ENCODE assay signal across 14 cellular contexts in genomic region chr11:86735462-86736302, GRCh38.
DNase-seq lines count a peak whose midpoint lies in the region; ATAC-seq lines count a peak whose summit lies in the region.
"Had no signal": no experiment of that assay in that cellular context is flagged by ENCODE, and none has a peak within 500 bp of the region (broad histone marks: within the 10 kb centered on the region; RNA-seq: fewer than 3 reads in every experiment).

No MANE protein-coding gene starts in this region.

- no peak overlapping the region for H3K27ac ChIP-seq in effector memory CD4-positive, alpha-beta T cell (ENCODE audit: insufficient read depth, low read length, poor library complexity, severe bottlenecking)
- H3K27ac ChIP-seq: breast epithelium, C4-2B, neutrophil had no signal

- ATAC-seq in HG03565 (IDR thresholded peaks at IDR 0.05; ENCODE audit: unreplicated experiment): no peak
- ATAC-seq: activated T-helper 17 cell treated with anti-CD3 and anti-CD28 coated beads, Interleukin-2, amount 50 U/mL, for 72 hours had no signal

- no peaks in the 10 kb centered on the region for H3K27me3 ChIP-seq in effector memory CD4-positive, alpha-beta T cell (replicated peaks; ENCODE audit: control insufficient read depth, insufficient read depth, low read length, poor library complexity, severe bottlenecking)
- H3K27me3 ChIP-seq: breast epithelium, neutrophil had no signal

- DNase-seq in EH (ENCODE audit: low read depth): peak; percentile 91
- DNase-seq in LoVo (ENCODE audit: low spot score): peak; percentile 42
- peak; percentile 72 for DNase-seq in astrocyte of the hippocampus (ENCODE audit: low read depth, low spot score)
- DNase-seq in iris pigment epithelial cell (ENCODE audit: low read depth): peak; percentile 83
- DNase-seq in effector memory CD4-positive, alpha-beta T cell: no peak
- no peak for DNase-seq in T-helper 1 cell
- DNase-seq in stimulated activated CD4-positive, alpha-beta T cell treated with anti-CD3 and anti-CD28 coated beads, Interleukin-2, amount 100 ng/mL, for 48 hours: no peak
- DNase-seq: activated CD4-positive, alpha-beta T cell treated with anti-CD3 and anti-CD28 coated beads, Interleukin-2, amount 50 U/mL, for 48 hours; NCI-H2227 treated with DMSO at 0.1 percent for 48 hours had no signal

- H3K4me1 ChIP-seq in effector memory CD4-positive, alpha-beta T cell (ENCODE audit: control insufficient read depth, insufficient read depth, low read length, poor library complexity, severe bottlenecking): no peaks in the 10 kb centered on the region

- no peak overlapping the region for H3K4me3 ChIP-seq in effector memory CD4-positive, alpha-beta T cell (ENCODE audit: insufficient read depth, low read depth, low read length, poor library complexity, severe bottlenecking)
- H3K4me3 ChIP-seq: breast epithelium had no signal

- no peaks in the 10 kb centered on the region for H3K36me3 ChIP-seq in effector memory CD4-positive, alpha-beta T cell (ENCODE audit: control insufficient read depth, insufficient read depth, low read length)
- H3K36me3 ChIP-seq: breast epithelium, neutrophil had no signal

- no peaks in the 10 kb centered on the region for H3K9me3 ChIP-seq in effector memory CD4-positive, alpha-beta T cell (ENCODE audit: control insufficient read depth, low read length)
- H3K9me3 ChIP-seq: breast epithelium, neutrophil had no signal

Comparison
In these comparisons a context has a peak if more than half of its experiments do, and no peak if none do; other contexts are left out.
1. DNase-seq: peak in EH (single experiment), LoVo (single experiment), astrocyte of the hippocampus (single experiment) and iris pigment epithelial cell (single experiment); none in effector memory CD4-positive, alpha-beta T cell (0 of 3), T-helper 1 cell (0 of 5) and stimulated activated CD4-positive, alpha-beta T cell treated with anti-CD3 and anti-CD28 coated beads, Interleukin-2, amount 100 ng/mL, for 48 hours (0 of 2).